Comparison of ENCODE assay signal across 1 cellular context in the genomic region with DNA sequence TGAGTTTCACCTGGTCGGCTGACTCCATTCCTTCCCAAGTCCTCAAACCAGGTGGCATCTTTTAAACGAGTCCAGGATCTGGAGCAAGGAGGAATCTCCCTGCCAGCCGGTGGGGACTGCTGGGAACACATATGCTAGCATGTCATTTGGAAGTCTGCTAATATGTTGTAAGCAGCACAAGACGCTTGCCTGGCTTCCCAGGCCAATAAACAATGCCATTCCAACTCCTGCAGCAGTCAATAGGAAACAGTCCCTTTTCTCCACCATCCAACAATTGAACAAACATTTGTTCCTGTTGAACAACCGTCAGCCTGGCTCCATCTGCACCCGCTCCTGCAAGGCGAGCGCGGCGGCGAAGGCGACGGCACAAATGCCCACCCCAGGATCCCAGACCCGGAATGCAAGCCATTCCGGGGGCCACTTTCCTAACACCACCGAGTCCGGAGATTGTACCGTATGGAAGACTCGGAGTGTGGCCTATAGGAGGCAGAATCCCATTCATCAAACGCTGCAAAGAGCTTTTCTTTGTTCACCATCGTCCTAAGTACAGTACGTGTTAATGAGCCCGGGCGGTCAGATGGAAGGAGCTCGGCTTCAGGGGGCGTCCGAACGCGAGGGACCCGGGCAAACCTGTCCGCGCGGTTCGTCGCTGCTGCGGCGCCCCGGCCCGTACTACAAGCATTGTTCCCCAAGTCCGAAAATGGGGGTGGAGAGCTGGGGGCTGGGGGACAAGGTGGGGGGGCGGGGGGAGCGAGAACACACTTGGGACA.
TF ChIP-seq lines count a peak whose summit lies in the region.

No MANE protein-coding gene starts in this region.

TF ChIP-seq in liver, 16 proteins besides CTCF, POLR2A, EP300 and RAD21 (continued from another document):
- no peak for TF ChIP-seq REST (IDR thresholded peaks at IDR 0.05)
